ENCODE assay signal across 1 cellular context in the genomic region with DNA sequence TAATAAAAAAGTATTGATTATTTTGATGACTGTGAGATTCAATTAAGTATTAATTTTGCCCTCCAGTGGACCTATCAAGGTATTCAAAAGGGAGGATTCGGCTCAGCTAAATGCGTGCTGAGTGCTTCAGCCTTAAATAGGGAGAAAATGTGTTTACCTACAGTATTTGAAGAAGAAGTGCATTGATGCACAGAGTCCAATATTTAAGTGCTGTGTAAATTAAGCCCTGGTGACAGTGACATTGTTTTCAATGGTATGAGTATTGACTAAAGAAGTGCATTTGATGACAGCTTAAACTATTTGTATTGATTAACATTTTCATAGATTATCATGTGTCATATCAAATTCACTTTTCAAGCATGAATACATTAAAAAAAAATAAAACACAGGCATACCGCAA.
A peak's percentile ranks its signal among the peaks of the same experiment; 100 is the strongest.
TF ChIP-seq lines count a peak whose summit lies in the region.

No MANE protein-coding gene starts in this region.

TF ChIP-seq in HepG2, 621 proteins besides CTCF, POLR2A, EP300 and RAD21 (continued from another document):
- TF ChIP-seq, protein P1, sequence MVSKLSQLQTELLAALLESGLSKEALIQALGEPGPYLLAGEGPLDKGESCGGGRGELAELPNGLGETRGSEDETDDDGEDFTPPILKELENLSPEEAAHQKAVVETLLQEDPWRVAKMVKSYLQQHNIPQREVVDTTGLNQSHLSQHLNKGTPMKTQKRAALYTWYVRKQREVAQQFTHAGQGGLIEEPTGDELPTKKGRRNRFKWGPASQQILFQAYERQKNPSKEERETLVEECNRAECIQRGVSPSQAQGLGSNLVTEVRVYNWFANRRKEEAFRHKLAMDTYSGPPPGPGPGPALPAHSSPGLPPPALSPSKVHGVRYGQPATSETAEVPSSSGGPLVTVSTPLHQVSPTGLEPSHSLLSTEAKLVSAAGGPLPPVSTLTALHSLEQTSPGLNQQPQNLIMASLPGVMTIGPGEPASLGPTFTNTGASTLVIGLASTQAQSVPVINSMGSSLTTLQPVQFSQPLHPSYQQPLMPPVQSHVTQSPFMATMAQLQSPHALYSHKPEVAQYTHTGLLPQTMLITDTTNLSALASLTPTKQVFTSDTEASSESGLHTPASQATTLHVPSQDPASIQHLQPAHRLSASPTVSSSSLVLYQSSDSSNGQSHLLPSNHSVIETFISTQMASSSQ (IDR thresholded peaks at IDR 0.05; ENCODE audit: low read depth), result no peak
- TF ChIP-seq, protein P1 (CRISPR knock-in tag; IDR thresholded peaks at IDR 0.05; ENCODE audit: borderline replicate concordance), result no peak
- TF ChIP-seq, protein P2, sequence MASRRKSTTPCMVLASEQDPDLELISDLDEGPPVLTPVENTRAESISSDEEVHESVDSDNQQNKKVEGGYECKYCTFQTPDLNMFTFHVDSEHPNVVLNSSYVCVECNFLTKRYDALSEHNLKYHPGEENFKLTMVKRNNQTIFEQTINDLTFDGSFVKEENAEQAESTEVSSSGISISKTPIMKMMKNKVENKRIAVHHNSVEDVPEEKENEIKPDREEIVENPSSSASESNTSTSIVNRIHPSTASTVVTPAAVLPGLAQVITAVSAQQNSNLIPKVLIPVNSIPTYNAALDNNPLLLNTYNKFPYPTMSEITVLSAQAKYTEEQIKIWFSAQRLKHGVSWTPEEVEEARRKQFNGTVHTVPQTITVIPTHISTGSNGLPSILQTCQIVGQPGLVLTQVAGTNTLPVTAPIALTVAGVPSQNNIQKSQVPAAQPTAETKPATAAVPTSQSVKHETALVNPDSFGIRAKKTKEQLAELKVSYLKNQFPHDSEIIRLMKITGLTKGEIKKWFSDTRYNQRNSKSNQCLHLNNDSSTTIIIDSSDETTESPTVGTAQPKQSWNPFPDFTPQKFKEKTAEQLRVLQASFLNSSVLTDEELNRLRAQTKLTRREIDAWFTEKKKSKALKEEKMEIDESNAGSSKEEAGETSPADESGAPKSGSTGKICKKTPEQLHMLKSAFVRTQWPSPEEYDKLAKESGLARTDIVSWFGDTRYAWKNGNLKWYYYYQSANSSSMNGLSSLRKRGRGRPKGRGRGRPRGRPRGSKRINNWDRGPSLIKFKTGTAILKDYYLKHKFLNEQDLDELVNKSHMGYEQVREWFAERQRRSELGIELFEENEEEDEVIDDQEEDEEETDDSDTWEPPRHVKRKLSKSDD (CRISPR knock-in tag; IDR thresholded peaks at IDR 0.05; ENCODE audit: low read depth), result no peak
- TF ChIP-seq HHEX (CRISPR knock-in tag; IDR thresholded peaks at IDR 0.05), result 0 out of 2 replicates have a peak, but pooled peaks have one; percentile 54
- TF ChIP-seq ZNF850 (CRISPR knock-in tag; conservative IDR thresholded peaks at IDR 0.05), result no peak
